Comparison of ENCODE assay signal across 10 cellular contexts in the genomic region with DNA sequence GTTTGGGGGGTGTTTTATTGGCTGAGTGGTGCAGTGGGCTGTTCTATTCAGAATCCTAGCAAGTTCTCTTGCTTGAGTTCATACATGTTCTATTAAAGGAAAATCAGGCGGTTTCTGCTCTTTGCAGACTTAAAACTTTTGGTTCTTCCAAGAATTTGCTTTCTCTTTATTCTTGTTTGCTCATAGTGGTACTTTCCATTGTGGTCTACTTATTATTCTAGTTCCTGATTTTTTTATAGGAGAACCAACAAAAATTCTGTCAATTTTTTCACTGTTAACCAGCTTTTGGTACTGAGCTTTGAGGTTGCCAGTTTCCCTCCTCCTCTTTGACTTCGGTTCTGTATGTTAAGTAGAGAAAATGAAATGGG. TPM values are rescaled to one million over a fixed set of nuclear protein-coding genes. Genes with fewer than 3 reads are reported as not detected.
DNase-seq lines count a peak whose midpoint lies in the region; ATAC-seq and TF ChIP-seq lines count a peak whose summit lies in the region.
"Had no signal": no experiment of that assay in that cellular context is flagged by ENCODE, and none has a peak within 500 bp of the region (broad histone marks: within the 10 kb centered on the region; RNA-seq: fewer than 3 reads in every experiment).

No MANE protein-coding gene starts in this region.

- no peak for DNase-seq in activated naive CD8-positive, alpha-beta T cell treated with anti-CD3 and anti-CD28 coated beads for 36 hours
- no peak for DNase-seq in activated naive CD8-positive, alpha-beta T cell treated with anti-CD3 and anti-CD28 coated beads, Interleukin-2, amount 50 U/mL, for 24 hours
- DNase-seq in type B pancreatic cell (ENCODE audit: extremely low spot score, unreplicated experiment): no peak
- no peak for DNase-seq in activated gamma-delta T cell treated with Interleukin-2 at 50 U/mL for 16 hours
- DNase-seq in activated naive CD4-positive, alpha-beta T cell (lab: John Stamatoyannopoulos, UW): no peak

- H3K27me3 Mint-ChIP-seq in activated naive CD8-positive, alpha-beta T cell treated with anti-CD3 and anti-CD28 coated beads for 36 hours: peaks cover 72% of the 10 kb centered on the region
- H3K27me3 Mint-ChIP-seq in activated naive CD8-positive, alpha-beta T cell treated with anti-CD3 and anti-CD28 coated beads, Interleukin-2, amount 50 U/mL, for 24 hours: peaks cover 66% of the 10 kb centered on the region
- H3K27me3 Mint-ChIP-seq in type B pancreatic cell: peaks cover under 1% of the 10 kb centered on the region

- peak overlapping the region; percentile 75 for H3K27ac Mint-ChIP-seq in activated naive CD8-positive, alpha-beta T cell treated with anti-CD3 and anti-CD28 coated beads for 36 hours
- H3K27ac Mint-ChIP-seq in activated naive CD8-positive, alpha-beta T cell treated with anti-CD3 and anti-CD28 coated beads, Interleukin-2, amount 50 U/mL, for 24 hours: no peak overlapping the region
- peak overlapping the region; percentile 87 for H3K27ac Mint-ChIP-seq in type B pancreatic cell

- H3K9me3 ChIP-seq in duodenal mucosa (ENCODE audit: control insufficient read depth in 1 of 2, low read length in 2 of 2): no peaks in the 10 kb centered on the region
- H3K9me3 ChIP-seq: ascending aorta, neutrophil had no signal

- H3K4me1 ChIP-seq in duodenal mucosa (ENCODE audit: control insufficient read depth in 1 of 2, insufficient read depth in 2 of 2, low read length in 2 of 2): peaks cover 36 to 37% of the 10 kb centered on the region in 2 donors
- H3K4me1 ChIP-seq: ascending aorta had no signal

- H3K4me3 Mint-ChIP-seq in activated naive CD8-positive, alpha-beta T cell treated with anti-CD3 and anti-CD28 coated beads for 36 hours: no peak overlapping the region
- H3K4me3 Mint-ChIP-seq in activated naive CD8-positive, alpha-beta T cell treated with anti-CD3 and anti-CD28 coated beads, Interleukin-2, amount 50 U/mL, for 24 hours: no peak overlapping the region
- peak overlapping the region; percentile 65 for H3K4me3 Mint-ChIP-seq in type B pancreatic cell

- H3K36me3 Mint-ChIP-seq in activated naive CD8-positive, alpha-beta T cell treated with anti-CD3 and anti-CD28 coated beads for 36 hours: peaks cover 1% of the 10 kb centered on the region
- H3K36me3 Mint-ChIP-seq in activated naive CD8-positive, alpha-beta T cell treated with anti-CD3 and anti-CD28 coated beads, Interleukin-2, amount 50 U/mL, for 24 hours (ENCODE audit: low read depth): no peaks in the 10 kb centered on the region
- H3K36me3 Mint-ChIP-seq in type B pancreatic cell: no peaks in the 10 kb centered on the region

- H3K27me3 ChIP-seq in duodenal mucosa (ENCODE audit: control insufficient read depth in 1 of 2, insufficient read depth in 2 of 2, low read length in 2 of 2): peaks cover 0 to under 1% of the 10 kb centered on the region in 2 donors
- H3K27me3 ChIP-seq: ascending aorta had no signal

- H3K27ac ChIP-seq in duodenal mucosa (ENCODE audit: low read depth, low read length): no peak overlapping the region
- H3K27ac ChIP-seq: ascending aorta, neutrophil had no signal

- no peak for TF ChIP-seq CTCF in type B pancreatic cell (conservative IDR thresholded peaks at IDR 0.05)

- H3K4me1 Mint-ChIP-seq in activated naive CD8-positive, alpha-beta T cell treated with anti-CD3 and anti-CD28 coated beads for 36 hours: peaks cover 34% of the 10 kb centered on the region
- H3K4me1 Mint-ChIP-seq in activated naive CD8-positive, alpha-beta T cell treated with anti-CD3 and anti-CD28 coated beads, Interleukin-2, amount 50 U/mL, for 24 hours: peaks cover 24% of the 10 kb centered on the region
- H3K4me1 Mint-ChIP-seq in type B pancreatic cell (ENCODE audit: unreplicated experiment): peaks cover 59% of the 10 kb centered on the region

- H3K9ac ChIP-seq in duodenal mucosa (ENCODE audit: low read depth in 1 of 2, low read length in 2 of 2): peak overlapping the region; percentile 10 to 32

- no peaks in the 10 kb centered on the region for H3K36me3 ChIP-seq in duodenal mucosa (ENCODE audit: control insufficient read depth in 1 of 2, insufficient read depth in 2 of 2, low read length in 2 of 2)
- H3K36me3 ChIP-seq: ascending aorta, neutrophil had no signal

- H3K9me3 Mint-ChIP-seq in activated naive CD8-positive, alpha-beta T cell treated with anti-CD3 and anti-CD28 coated beads for 36 hours: no peaks in the 10 kb centered on the region
- no peaks in the 10 kb centered on the region for H3K9me3 Mint-ChIP-seq in activated naive CD8-positive, alpha-beta T cell treated with anti-CD3 and anti-CD28 coated beads, Interleukin-2, amount 50 U/mL, for 24 hours
- H3K9me3 Mint-ChIP-seq in type B pancreatic cell: no peaks in the 10 kb centered on the region

- ATAC-seq in activated naive CD8-positive, alpha-beta T cell treated with anti-CD3 and anti-CD28 coated beads, Interleukin-2, amount 50 U/mL, for 24 hours: no peak
- ATAC-seq in HG03565 (IDR thresholded peaks at IDR 0.05; ENCODE audit: unreplicated experiment): peak; percentile 7
- ATAC-seq in HG03097 (IDR thresholded peaks at IDR 0.05; ENCODE audit: low FRiP score, unreplicated experiment): no peak

- H3K4me3 ChIP-seq in duodenal mucosa (ENCODE audit: low read depth in 1 of 2, low read length in 2 of 2): peak overlapping the region in 1 of 2 donors; percentile 41
- H3K4me3 ChIP-seq: ascending aorta had no signal

RNA-seq across cellular contexts. Expression of a gene that starts 6.7 kb away (rescaled TPM):
- total RNA-seq in activated naive CD8-positive, alpha-beta T cell treated with anti-CD3 and anti-CD28 coated beads for 36 hours: 10 to 100 TPM; 18.7 to 23.5 TPM
- total RNA-seq in type B pancreatic cell (ENCODE audit: low replicate concordance): 140 and 154 TPM in 2 replicates
